ENCODE assay signal across 11 cellular contexts in genomic region chr6:35486005-35486925, GRCh38. TPM values are rescaled to one million over a fixed set of nuclear protein-coding genes. Genes with fewer than 3 reads are reported as not detected.
DNase-seq lines count a peak whose midpoint lies in the region; ATAC-seq and TF ChIP-seq lines count a peak whose summit lies in the region.
"Had no signal": no experiment of that assay in that cellular context is flagged by ENCODE, and none has a peak within 500 bp of the region (broad histone marks: within the 10 kb centered on the region; RNA-seq: fewer than 3 reads in every experiment).

No MANE protein-coding gene starts in this region.

- H4K20me1 ChIP-seq in OCI-LY7 (ENCODE audit: insufficient read depth, low read length) = no peaks in the 10 kb centered on the region

- peak; percentile 81 for ATAC-seq in left lung
- ATAC-seq in HG02852 (IDR thresholded peaks at IDR 0.05; ENCODE audit: unreplicated experiment) = no peak

- BruUV-seq in OCI-LY7 (replicated peaks; lab: Mats Ljungman, UMichigan) = no TSS peak

- H3K9ac ChIP-seq in colonic mucosa (ENCODE audit: low read depth in 2 of 2, low read length in 2 of 2) (peak overlapping the region; percentile 68 to 89), stomach smooth muscle (ENCODE audit: low read length in 2 of 2) (peak overlapping the region; percentile 29 to 72)

- no peak for TF ChIP-seq CTCF in NB4 (IDR thresholded peaks at IDR 0.05; ENCODE audit: low read depth, low read length)
- no peak for TF ChIP-seq CTCF in colonic mucosa (IDR thresholded peaks at IDR 0.05)
- no peak for TF ChIP-seq CTCF in left lung (IDR thresholded peaks at IDR 0.05)
- no peak for TF ChIP-seq CTCF in OCI-LY7 (conservative IDR thresholded peaks at IDR 0.05; ENCODE audit: low read length)

- intact Hi-C loops in colonic mucosa (cut with DNase I) = no loop called here
- intact Hi-C loops in left lung (cut with DNase I) = no loop called here
- intact Hi-C loops in OCI-LY7 (cut with micrococcal nuclease; ENCODE audit: unreplicated experiment) = no loop called here

- POLR2A ChIA-PET in OCI-LY7 (lab: Charles Lee) = no interaction called here

- no peak overlapping the region for H3K4me2 ChIP-seq in OCI-LY7 (ENCODE audit: low read length)

- CTCF ChIA-PET in OCI-LY7 (lab: Charles Lee; ENCODE audit: unreplicated experiment) = interaction anchor here (0.6 kb wide), 2 partner anchors 144 to 297 kb away, joined by 3 read pairs; no protein-coding TSS in a partner anchor

- no peaks in the 10 kb centered on the region for H3K9me2 ChIP-seq in OCI-LY7 (ENCODE audit: insufficient read depth, low read length)

- no peaks in the 10 kb centered on the region for H3K36me3 ChIP-seq in colonic mucosa
- peaks cover 0 to 4% of the 10 kb centered on the region in 2 donors for H3K36me3 ChIP-seq in left lung
- peaks cover 17 to 18% of the 10 kb centered on the region in 2 donors for H3K36me3 ChIP-seq in stomach smooth muscle (ENCODE audit: control insufficient read depth in 2 of 2, insufficient read depth in 2 of 2, low read length in 2 of 2)
- H3K36me3 ChIP-seq in OCI-LY7 (ENCODE audit: insufficient read depth, low read length) = no peaks in the 10 kb centered on the region

- no peak for TF ChIP-seq POLR2A in NB4 (IDR thresholded peaks at IDR 0.05; ENCODE audit: extremely low read depth, insufficient read length)

- H3K4me1 ChIP-seq in colonic mucosa = peaks cover 32% of the 10 kb centered on the region
- peaks cover 26 to 53% of the 10 kb centered on the region in 2 donors for H3K4me1 ChIP-seq in left lung
- H3K4me1 ChIP-seq in stomach smooth muscle (ENCODE audit: control insufficient read depth, insufficient read depth, low read length) = peaks cover 85% of the 10 kb centered on the region
- no peaks in the 10 kb centered on the region for H3K4me1 ChIP-seq in OCI-LY7 (ENCODE audit: insufficient read depth, low read length, poor library complexity, severe bottlenecking)

- H3K27ac ChIP-seq in colonic mucosa (peak overlapping the region; percentile 94), left lung (peak overlapping the region; percentile 66 to 83), stomach smooth muscle (ENCODE audit: low read length) (peak overlapping the region; percentile 100), OCI-LY7 (ENCODE audit: low read depth, low read length, poor library complexity, severe bottlenecking) (no peak overlapping the region)

- H3K27me3 ChIP-seq in colonic mucosa = no peaks in the 10 kb centered on the region
- peaks cover 0 to 12% of the 10 kb centered on the region in 2 donors for H3K27me3 ChIP-seq in left lung
- H3K27me3 ChIP-seq in stomach smooth muscle (ENCODE audit: control insufficient read depth in 1 of 2, insufficient read depth in 2 of 2, low read length in 2 of 2) = no peaks in the 10 kb centered on the region

- H2AFZ ChIP-seq in OCI-LY7 (ENCODE audit: low read length) = no peak overlapping the region

- H3K79me2 ChIP-seq in OCI-LY7 (ENCODE audit: insufficient read depth, low read depth, low read length) = no peaks in the 10 kb centered on the region

- H3K9me3 ChIP-seq in colonic mucosa = no peaks in the 10 kb centered on the region
- no peaks in the 10 kb centered on the region for H3K9me3 ChIP-seq in left lung
- no peaks in the 10 kb centered on the region for H3K9me3 ChIP-seq in stomach smooth muscle (ENCODE audit: control insufficient read depth in 2 of 2, low read length in 2 of 2)
- H3K9me3 ChIP-seq in OCI-LY7 (ENCODE audit: low read length) = no peaks in the 10 kb centered on the region

- DNase-seq in NB4 (ENCODE audit: low read depth) (peak; percentile 80), colonic mucosa (peak; percentile 94), left lung (peak; percentile 80 to 91), OCI-LY7 (ENCODE audit: low spot score) (no peak), HuH-7.5 (ENCODE audit: low spot score) (no peak)
- DNase-seq in effector CD4-positive, alpha-beta T cell = no peak
- DNase-seq: activated CD4-positive, alpha-beta T cell treated with anti-CD3 and anti-CD28 coated beads, Interleukin-2, amount 50 U/mL, for 1 hour; NCI-H187 treated with DMSO at 0.1 percent for 48 hours had no signal

- H3K4me3 ChIP-seq in NB4 (ENCODE audit: low read depth, low read length) = no peak overlapping the region
- H3K4me3 ChIP-seq in colonic mucosa = peak overlapping the region; percentile 23
- peak overlapping the region in 1 of 2 donors; percentile 3 for H3K4me3 ChIP-seq in left lung
- peak overlapping the region; percentile 52 to 61 for H3K4me3 ChIP-seq in stomach smooth muscle (ENCODE audit: low read length in 2 of 2)
- H3K4me3 ChIP-seq in OCI-LY7 (ENCODE audit: low read depth, low read length, poor library complexity, severe bottlenecking) = no peak overlapping the region

RNA-seq across cellular contexts. Expression of gene TEAD3, which starts 10.6 kb away (rescaled TPM):
- total RNA-seq in colonic mucosa (10 to 100 TPM; 24.5 to 38.4 TPM), left lung (10 to 100 TPM; 18.1 to 22.4 TPM), OCI-LY7 (2022) (not detected in 2 replicates)
- not detected in 2 replicates for total RNA-seq in OCI-LY7 (2014; rRNA removed; shearing (Covaris generic))

RNA-seq across cellular contexts. Expression of gene RPL10A, which starts 18.1 kb away (rescaled TPM):
- total RNA-seq in colonic mucosa (1,000 to 10,000 TPM in 1 of 2 donors, 100 to 1,000 TPM in 1; 998 to 1,213 TPM), left lung (1,000 to 10,000 TPM in 1 of 2 donors, 100 to 1,000 TPM in 1; 858 to 1,030 TPM), OCI-LY7 (2022) (1,541 and 1,581 TPM in 2 replicates)
- 2,473 and 2,643 TPM in 2 replicates for total RNA-seq in OCI-LY7 (2014; rRNA removed; shearing (Covaris generic))

RNA-seq across cellular contexts. Expression of gene TULP1, which starts 26.4 kb away (rescaled TPM):
- total RNA-seq in colonic mucosa (not detected), left lung (not detected), OCI-LY7 (2022) (not detected in 2 replicates)
- not detected in 2 replicates for total RNA-seq in OCI-LY7 (2014; rRNA removed; shearing (Covaris generic))
- total RNA-seq: epithelial cell of proximal tubule had no signal

RNA-seq across cellular contexts. Expression of gene FANCE, which starts 34.1 kb away (rescaled TPM):
- total RNA-seq in colonic mucosa (10 to 100 TPM in 1 of 2 donors, 1 to 10 TPM in 1; 3.7 to 10.7 TPM), left lung (1 to 10 TPM; 5.4 to 7.9 TPM), OCI-LY7 (2022) (17.4 and 19.9 TPM in 2 replicates)
- 12.4 and 14.4 TPM in 2 replicates for total RNA-seq in OCI-LY7 (2014; rRNA removed; shearing (Covaris generic))

Comparison
In these comparisons a context has a peak if more than half of its experiments do, and no peak if none do; other contexts are left out.
1. DNase-seq: peak in NB4 (single experiment), colonic mucosa (single experiment) and left lung (2 of 2); none in OCI-LY7 (single experiment), effector CD4-positive, alpha-beta T cell (single experiment) and HuH-7.5 (single experiment).
2. H3K4me3 ChIP-seq: peak in colonic mucosa (single experiment) and stomach smooth muscle (2 of 2); none in NB4 (single experiment) and OCI-LY7 (single experiment).
3. RNA of gene TEAD3, which starts 10.6 kb away (total RNA-seq): 24.5 to 38.4 TPM in colonic mucosa and 18.1 to 22.4 TPM in left lung; not detected in OCI-LY7; every median in the first group is over 10 times any median in the second.